ENCODE assay signal across 1 cellular context in the genomic region with DNA sequence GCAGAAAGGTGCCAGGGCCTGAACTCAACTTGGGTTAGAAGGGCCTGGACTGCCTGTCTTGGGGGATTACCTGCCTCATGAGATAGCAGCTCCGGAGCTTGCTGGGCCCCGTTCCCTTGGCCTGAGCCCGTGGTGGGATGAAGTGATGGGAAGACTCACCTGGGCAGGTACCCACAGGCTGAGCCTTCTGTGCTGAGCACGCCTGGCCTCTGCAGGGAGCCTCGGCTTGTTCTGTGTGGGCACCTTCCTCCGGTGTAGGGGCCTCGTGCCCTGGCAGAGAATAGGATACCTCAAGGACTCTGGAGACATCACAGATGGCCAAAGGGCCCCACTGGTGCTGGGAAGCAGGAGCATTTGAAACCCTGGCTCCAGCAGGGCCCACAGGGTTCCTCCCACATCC.
TF ChIP-seq lines count a peak whose summit lies in the region.

No MANE protein-coding gene starts in this region.

TF ChIP-seq in H1, 55 proteins besides CTCF, POLR2A, EP300 and RAD21:
- TF ChIP-seq RNF2 (IDR thresholded peaks at IDR 0.05; ENCODE audit: borderline replicate concordance, low read depth, low read length, missing control alignments, poor library complexity, severe bottlenecking) (no peak), CHD1 (IDR thresholded peaks at IDR 0.05; ENCODE audit: low read depth, low read length) (no peak), GABPA (IDR thresholded peaks at IDR 0.05; ENCODE audit: borderline replicate concordance, insufficient read depth, low read length) (no peak), BCL11A (IDR thresholded peaks at IDR 0.05; ENCODE audit: low read depth in 2 of 2, low read length in 2 of 2) (no peak), SUZ12 (IDR thresholded peaks at IDR 0.05; ENCODE audit: low read length) (peak; percentile 32; the same call in 1 of the 2 replicates), CBX8 (IDR thresholded peaks at IDR 0.05; ENCODE audit: borderline replicate concordance, low read depth, low read length) (no peak)
